ENCODE assay signal across 25 cellular contexts in genomic region chr7:50584793-50585399, GRCh38. TPM values are rescaled to one million over a fixed set of nuclear protein-coding genes. Genes with fewer than 3 reads are reported as not detected.
DNase-seq lines count a peak whose midpoint lies in the region; ATAC-seq and TF ChIP-seq lines count a peak whose summit lies in the region.
"Had no signal": no experiment of that assay in that cellular context is flagged by ENCODE, and none has a peak within 500 bp of the region (broad histone marks: within the 10 kb centered on the region; RNA-seq: fewer than 3 reads in every experiment).

No MANE protein-coding gene starts in this region.

- POLR2A ChIA-PET in RWPE1 (lab: Yijun Ruan, JAX; ENCODE audit: low non-redundant PET), result no interaction called here

- no peak for ATAC-seq in HG03025 (IDR thresholded peaks at IDR 0.05; ENCODE audit: low FRiP score, unreplicated experiment)
- ATAC-seq: Right ventricle myocardium inferior, T-cell had no signal

- DNase-seq in SIG-M5 treated with dmso at 0.1 percent for 504 hours (lab: John Stamatoyannopoulos, UW; ENCODE audit: unreplicated experiment) (peak; percentile 42), SIG-M5 (lab: John Stamatoyannopoulos, UW) (no peak), RWPE1 (ENCODE audit: low spot score) (peak; percentile 77), islet precursor cell (peak; percentile 72), BE2C (no peak), T-helper 1 cell (no peak), EL (no peak)
- DNase-seq: activated CD4-positive, alpha-beta T cell treated with anti-CD3 and anti-CD28 coated beads, Interleukin-2, amount 50 U/mL, for 48 hours; activated gamma-delta T cell treated with Interleukin-2 at 50 U/mL for 16 hours; activated T-cell treated with anti-CD3 and anti-CD28 coated beads for 4 hours; DND-41; foreskin fibroblast; hypothalamus; Kasumi-1; NCI-H1436 treated with DMSO at 0.1 percent for 48 hours; NCI-H2227 treated with DMSO at 0.1 percent for 48 hours; small intestine; T-cell; uterus; WERI-Rb-1 had no signal

- no peaks in the 10 kb centered on the region for H3K9me3 ChIP-seq in BE2C

- CTCF ChIA-PET in RWPE1 (lab: Yijun Ruan, JAX), result interaction anchor here (0.6 to 0.8 kb wide), 2 partner anchors 12 to 109 kb away, joined by 3 to 4 read pairs; no protein-coding TSS in a partner anchor

- no peak overlapping the region for H3K27ac ChIP-seq in RWPE1
- H3K27ac ChIP-seq: cardiac muscle cell, uterus, WERI-Rb-1 had no signal

- no peaks in the 10 kb centered on the region for H3K27me3 ChIP-seq in BE2C
- H3K27me3 ChIP-seq: cardiac muscle cell, uterus had no signal

- H3K4me1 ChIP-seq in BE2C, result peaks cover 4% of the 10 kb centered on the region
- H3K4me1 ChIP-seq: uterus had no signal

- no peak for TF ChIP-seq CTCF in RWPE1 (conservative IDR thresholded peaks at IDR 0.05; ENCODE audit: low read depth)
- no peak for TF ChIP-seq CTCF in BE2C (IDR thresholded peaks at IDR 0.05; ENCODE audit: low read depth, low read length)

- no peaks in the 10 kb centered on the region for H3K36me3 ChIP-seq in BE2C
- H3K36me3 ChIP-seq: cardiac muscle cell, uterus, WERI-Rb-1 had no signal

- H3K4me3 ChIP-seq in BE2C (ENCODE audit: low read depth, low read length), result no peak overlapping the region
- H3K4me3 ChIP-seq: cardiac muscle cell, uterus had no signal

RNA-seq across cellular contexts. Expression of gene DDC, which starts 19.7 kb away (rescaled TPM):
- 50.6 TPM for polyA plus RNA-seq in BE2C (2012; ENCODE audit: insufficient read depth, insufficient read length, low read depth)
- polyA plus RNA-seq: cardiac muscle cell, CD14-positive monocyte, endothelial cell of umbilical vein had no signal

Comparison
In these comparisons a context has a peak if more than half of its experiments do, and no peak if none do; other contexts are left out.
1. DNase-seq: peak in SIG-M5 treated with dmso at 0.1 percent for 504 hours (single experiment), RWPE1 (single experiment) and islet precursor cell (single experiment); none in SIG-M5 (single experiment), BE2C (single experiment), T-helper 1 cell (0 of 5) and EL (single experiment).